In the genomic region with DNA sequence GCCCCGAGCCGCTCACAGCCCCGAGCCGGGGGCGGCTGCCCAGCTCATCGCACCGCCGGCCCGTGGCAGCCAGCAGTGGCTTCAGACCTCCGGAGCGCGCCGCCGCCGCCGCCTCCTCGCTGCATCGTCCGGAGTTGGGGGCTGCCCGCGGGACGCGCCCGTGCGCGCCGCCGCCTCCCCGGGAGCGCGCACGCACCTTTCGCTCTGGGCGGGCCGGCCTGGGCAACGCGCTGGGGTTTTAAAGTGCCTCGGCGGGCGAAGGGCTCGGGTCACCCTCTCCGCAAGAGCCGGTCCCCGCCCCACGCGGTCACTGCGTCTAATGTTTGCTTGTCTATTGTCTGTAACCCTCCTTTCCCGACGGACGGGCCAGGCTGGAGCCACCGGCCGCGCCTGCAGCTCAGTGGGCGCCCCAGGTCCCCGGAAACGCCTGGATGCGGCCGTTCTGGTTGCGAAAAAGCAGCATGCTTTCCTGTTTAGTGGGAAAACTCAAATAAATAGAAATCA, we compare ENCODE assay signal across 8 cellular contexts. TPM values are rescaled to one million over a fixed set of nuclear protein-coding genes. Genes with fewer than 3 reads are reported as not detected.
DNase-seq lines count a peak whose midpoint lies in the region; ATAC-seq, FAIRE-seq and TF ChIP-seq lines count a peak whose summit lies in the region.

A gene (minus strand): TSS at position 143 of the 504 bp plus-strand sequence. CDS start 205 bp downstream, outside the sequence.

- peak; percentile 82 for DNase-seq in GM12891 (ENCODE audit: insufficient read length, low spot score)
- DNase-seq in NCI-H1417 (lab: John Stamatoyannopoulos, UW): peak; percentile 83 to 92 (median 92)
- DNase-seq in T-cell: peak; percentile 44 to 79 (median 64)
- DNase-seq in amniotic epithelial cell (ENCODE audit: low read depth): peak; percentile 59
- DNase-seq in left cardiac atrium: peak; percentile 88
- DNase-seq in prostate gland (ENCODE audit: low spot score): peak; percentile 74
- peak; percentile 83 for DNase-seq in ureter (ENCODE audit: low spot score)

- peak within 1 kb of the TSS; percentile 90 to 93 for H3K27ac ChIP-seq in prostate gland

- H3K36me3 Mint-ChIP-seq in T-cell: peaks cover 6% of the 10 kb centered on the region

- POLR2A ChIA-PET in T-cell (lab: Charles Lee): no interaction called here

- peak within 1 kb of the TSS; percentile 94 for H3K27ac Mint-ChIP-seq in T-cell

- no peaks in the 10 kb centered on the region for H3K36me3 ChIP-seq in prostate gland

- CTCF ChIA-PET in T-cell (lab: Charles Lee): interaction anchor here (0.5 to 1.3 kb wide), 2 partner anchors 37 to 232 kb away, joined by 3 to 4 read pairs; no protein-coding TSS in a partner anchor

- H3K4me1 ChIP-seq in prostate gland (replicated peaks): no peaks in the 10 kb centered on the region

- peak; percentile 86 for ATAC-seq in HG02759 (IDR thresholded peaks at IDR 0.05; ENCODE audit: unreplicated experiment)
- peak; percentile 82 to 89 (median 88) for ATAC-seq in T-cell (replicated peaks in 1 of 4)
- peak; percentile 94 for ATAC-seq in left cardiac atrium

- no peak for TF ChIP-seq CTCF in prostate gland (IDR thresholded peaks at IDR 0.05)

- H3K27me3 Mint-ChIP-seq in T-cell: no peaks in the 10 kb centered on the region

- intact Hi-C loops in left cardiac atrium (cut with DNase I) (no loop called here), prostate gland (cut with DNase I) (loop anchor here (5.0 kb wide), 1 partner anchor 47 kb away; no protein-coding TSS in a partner anchor)

- peak within 1 kb of the TSS; percentile 74 to 77 for H3K4me3 ChIP-seq in prostate gland

- peaks cover 46 to 60% (median 49%) of the 10 kb centered on the region in 3 donors for H3K4me1 Mint-ChIP-seq in T-cell

- 0% methylated on average over 37 of the region's 59 CpGs for WGBS in prostate gland

- H3K27me3 ChIP-seq in prostate gland (replicated peaks; ENCODE audit: insufficient read depth): no peaks in the 10 kb centered on the region

- no peaks in the 10 kb centered on the region for H3K9me3 ChIP-seq in prostate gland

- peak within 1 kb of the TSS; percentile 91 to 95 (median 94) for H3K4me3 Mint-ChIP-seq in T-cell

- no peaks in the 10 kb centered on the region for H3K9me3 Mint-ChIP-seq in T-cell

- TF ChIP-seq POLR2A in GM12891 (IDR thresholded peaks at IDR 0.05; ENCODE audit: low read depth, low read length) (peak; percentile 49; the same call in 1 of the 2 replicates), prostate gland (IDR thresholded peaks at IDR 0.05) (peak; percentile 77)

- FAIRE-seq in GM12891 (lab: Jason Lieb, UNC): peak; percentile 90

TF ChIP-seq in GM12891, 5 proteins besides CTCF, POLR2A, EP300 and RAD21:
- TF ChIP-seq TAF1 (IDR thresholded peaks at IDR 0.05; ENCODE audit: low read depth, low read length): peak; percentile 70
- peak; percentile 29; the same call in 1 of the 2 replicates for TF ChIP-seq POLR2AphosphoS5 (IDR thresholded peaks at IDR 0.05; ENCODE audit: low read depth, low read length)
- no peak for TF ChIP-seq POU2F2 (IDR thresholded peaks at IDR 0.05; ENCODE audit: low read depth, low read length)

RNA-seq across cellular contexts. Expression of the gene that starts here (rescaled TPM):
- 8.5 TPM for polyA plus RNA-seq in GM12891 (2012; ENCODE audit: low read depth, missing spikeins)
- total RNA-seq in T-cell (10 to 100 TPM; 33.6 to 46.3 (median 38.0) TPM), left cardiac atrium (10 to 100 TPM; 40.5 to 46.2 TPM), prostate gland (10 to 100 TPM; 61.6 to 95.8 TPM), ureter (78.4 TPM)

Comparison
In these comparisons a context has a peak if more than half of its experiments do, and no peak if none do; other contexts are left out.
1. Peak in every context shown above with its lines: DNase-seq, ATAC-seq, H3K4me3 ChIP-seq and H3K27ac ChIP-seq.